20 cellular contexts compared by ENCODE assay signal in the genomic region with DNA sequence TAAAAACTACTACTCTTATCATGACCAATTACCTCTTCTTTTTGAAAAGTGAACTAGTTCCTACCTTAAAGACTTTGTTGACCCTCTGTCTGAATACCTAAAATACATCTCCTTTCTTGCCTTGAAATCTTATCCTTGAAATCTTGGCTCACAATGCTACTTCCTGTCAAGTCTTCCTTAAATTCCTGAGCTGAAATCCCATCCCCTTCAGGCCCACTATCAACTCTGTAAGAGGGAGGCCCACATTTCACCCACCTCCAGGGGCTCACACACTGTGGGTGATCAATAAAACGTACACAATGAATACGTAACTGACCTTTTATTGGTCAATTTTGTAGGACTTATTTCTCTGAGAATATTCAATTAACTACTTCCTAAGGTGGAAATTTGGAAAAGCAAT.
"Had no signal": no experiment of that assay in that cellular context is flagged by ENCODE, and none has a peak within 500 bp of the region (broad histone marks: within the 10 kb centered on the region; RNA-seq: fewer than 3 reads in every experiment).

No MANE protein-coding gene starts in this region.

- H3K4me1 Mint-ChIP-seq: central memory CD8-positive, alpha-beta T cell had no signal

- H3K27ac Mint-ChIP-seq: activated CD4-positive, alpha-beta memory T cell treated with anti-CD3 and anti-CD28 coated beads, Interleukin-2, amount 10 ng/mL, durations not matched to agents 7 days and 5 days; activated CD8-positive, alpha-beta memory T cell treated with anti-CD3 and anti-CD28 coated beads, Interleukin-2, amount 10 ng/mL, durations not matched to agents 7 days and 5 days; activated naive CD8-positive, alpha-beta T cell treated with anti-CD3 and anti-CD28 coated beads, Interleukin-2, amount 10 ng/mL, durations not matched to agents 7 days and 5 days; activated T-helper 2 cell treated with anti-CD3 and anti-CD28 coated beads, Interferon-gamma antibody, Interleukin-2, Interleukin-4, amounts not matched to agents 10 μg/mL and 5 μg/mL and 100 μg/mL, durations not matched to agents 14 hours and 24 hours and 36 hours; stimulated activated naive CD8-positive, alpha-beta T cell treated with anti-CD3 and anti-CD28 coated beads, Interleukin-15, Interleukin-2, amounts not matched to agents 100 ng/mL and 50 ng/mL, for 24 hours had no signal

- H3K36me3 Mint-ChIP-seq: activated CD8-positive, alpha-beta memory T cell treated with anti-CD3 and anti-CD28 coated beads, Interleukin-2, amount 10 ng/mL, durations not matched to agents 7 days and 5 days had no signal

- H3K4me3 Mint-ChIP-seq: activated CD4-positive, alpha-beta memory T cell treated with anti-CD3 and anti-CD28 coated beads, Interleukin-2, amount 10 ng/mL, durations not matched to agents 7 days and 5 days; activated CD8-positive, alpha-beta memory T cell treated with anti-CD3 and anti-CD28 coated beads, Interleukin-2, amount 10 ng/mL, durations not matched to agents 7 days and 5 days; activated naive CD8-positive, alpha-beta T cell treated with anti-CD3 and anti-CD28 coated beads, Interleukin-2, amount 10 ng/mL, durations not matched to agents 7 days and 5 days; brain; central memory CD8-positive, alpha-beta T cell; nephron; stimulated activated naive CD8-positive, alpha-beta T cell treated with anti-CD3 and anti-CD28 coated beads, Interleukin-15, Interleukin-2, amounts not matched to agents 100 ng/mL and 50 ng/mL, for 24 hours had no signal

- H3K9me3 Mint-ChIP-seq: activated CD4-positive, alpha-beta memory T cell treated with anti-CD3 and anti-CD28 coated beads, Interleukin-2, amount 10 ng/mL, durations not matched to agents 7 days and 5 days; activated T-helper 2 cell treated with anti-CD3 and anti-CD28 coated beads, Interferon-gamma antibody, Interleukin-2, Interleukin-4, amounts not matched to agents 10 μg/mL and 5 μg/mL and 100 μg/mL, durations not matched to agents 14 hours and 24 hours and 36 hours; central memory CD8-positive, alpha-beta T cell; nephron; stimulated activated naive CD8-positive, alpha-beta T cell treated with anti-CD3 and anti-CD28 coated beads, Interleukin-15, Interleukin-2, amounts not matched to agents 100 ng/mL and 50 ng/mL, for 24 hours had no signal

- H3K4me1 ChIP-seq: prostate gland had no signal

- H3K9me3 ChIP-seq: lower lobe of right lung, prostate gland, right atrium auricular region, tibial nerve had no signal

- H3K27me3 Mint-ChIP-seq: activated CD4-positive, alpha-beta memory T cell treated with anti-CD3 and anti-CD28 coated beads, Interleukin-2, amount 10 ng/mL, durations not matched to agents 7 days and 5 days; activated CD8-positive, alpha-beta memory T cell treated with anti-CD3 and anti-CD28 coated beads, Interleukin-2, amount 10 ng/mL, durations not matched to agents 7 days and 5 days; brain; central memory CD8-positive, alpha-beta T cell; stimulated activated naive CD8-positive, alpha-beta T cell treated with anti-CD3 and anti-CD28 coated beads, Interleukin-15, Interleukin-2, amounts not matched to agents 100 ng/mL and 50 ng/mL, for 24 hours had no signal

- ATAC-seq: activated CD8-positive, alpha-beta memory T cell treated with anti-CD3 and anti-CD28 coated beads, Interleukin-2, amount 10 ng/mL, durations not matched to agents 7 days and 5 days; left cardiac atrium; lower lobe of right lung had no signal

- H3K4me3 ChIP-seq: lower lobe of right lung, prostate gland, right atrium auricular region, tibial nerve had no signal

- H3K27me3 ChIP-seq: right atrium auricular region, tibial nerve had no signal

- DNase-seq: activated CD4-positive, alpha-beta memory T cell treated with anti-CD3 and anti-CD28 coated beads, Interleukin-2, amount 10 ng/mL, durations not matched to agents 7 days and 5 days; activated CD8-positive, alpha-beta memory T cell treated with anti-CD3 and anti-CD28 coated beads, Interleukin-2, amount 10 ng/mL, durations not matched to agents 7 days and 5 days; activated naive CD4-positive, alpha-beta T cell treated with Interleukin-2 at 50 U/mL for 16 hours; activated naive CD8-positive, alpha-beta T cell treated with anti-CD3 and anti-CD28 coated beads, Interleukin-2, amount 10 ng/mL, durations not matched to agents 7 days and 5 days; activated T-cell treated with anti-CD3 and anti-CD28 coated beads, Interleukin-2, amount 50 U/mL, for 1 hour; effector CD8-positive, alpha-beta T cell; left cardiac atrium; lower lobe of right lung; stimulated activated CD4-positive, alpha-beta T cell treated with anti-CD3 and anti-CD28 coated beads, Interleukin-2, amount 100 ng/mL, for 48 hours had no signal

- FAIRE-seq: islet of Langerhans, urothelium cell line had no signal

- H3K27ac ChIP-seq: lower lobe of right lung, prostate gland, right atrium auricular region, tibial nerve, VCaP had no signal

- H3K36me3 ChIP-seq: lower lobe of right lung, prostate gland, right atrium auricular region, tibial nerve had no signal
